Comparison of ENCODE assay signal across 1 cellular context in the genomic region with DNA sequence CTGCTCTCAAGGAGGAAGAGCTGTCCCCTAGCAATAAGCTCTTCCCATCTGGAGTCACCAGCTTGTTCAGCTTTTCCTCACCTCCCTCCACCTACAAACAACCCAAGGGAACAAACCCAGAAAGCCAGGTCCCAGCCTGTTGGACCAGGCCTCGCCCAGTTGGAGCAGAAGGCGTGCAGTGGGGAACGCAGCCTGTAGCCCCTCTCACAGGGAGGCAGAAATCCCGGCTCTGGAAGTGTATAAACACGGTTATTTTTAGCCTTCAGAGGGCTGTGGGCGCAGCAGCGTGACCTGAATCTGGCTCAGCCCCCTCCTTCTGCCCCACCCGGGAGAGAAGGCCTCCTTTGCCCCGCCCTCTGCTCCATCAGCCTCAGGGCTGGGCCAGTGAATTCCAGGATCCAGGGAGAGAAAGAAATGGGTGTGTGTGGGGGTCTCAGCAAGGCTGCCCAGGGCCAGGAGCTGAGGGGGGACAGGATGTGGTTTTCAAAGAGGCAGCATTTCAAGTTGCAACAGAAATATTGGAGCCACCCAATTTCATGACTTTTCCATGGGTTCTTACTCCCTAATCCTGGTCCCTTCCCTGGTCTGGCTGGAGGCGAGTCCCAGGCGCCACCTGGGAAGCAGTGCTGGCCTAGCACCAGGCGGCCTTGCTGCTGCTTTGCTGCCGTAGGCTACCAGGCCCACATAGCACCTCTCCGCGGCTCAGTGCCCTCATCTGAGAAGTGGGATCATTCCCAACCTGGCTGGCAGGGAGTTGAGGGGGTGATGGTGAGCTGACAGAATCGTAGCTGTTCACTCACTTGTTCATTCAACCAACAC.
TF ChIP-seq lines count a peak whose summit lies in the region.

No MANE protein-coding gene starts in this region.

TF ChIP-seq in HepG2, 621 proteins besides CTCF, POLR2A, EP300 and RAD21 (continued from another document):
- TF ChIP-seq, protein P1, sequence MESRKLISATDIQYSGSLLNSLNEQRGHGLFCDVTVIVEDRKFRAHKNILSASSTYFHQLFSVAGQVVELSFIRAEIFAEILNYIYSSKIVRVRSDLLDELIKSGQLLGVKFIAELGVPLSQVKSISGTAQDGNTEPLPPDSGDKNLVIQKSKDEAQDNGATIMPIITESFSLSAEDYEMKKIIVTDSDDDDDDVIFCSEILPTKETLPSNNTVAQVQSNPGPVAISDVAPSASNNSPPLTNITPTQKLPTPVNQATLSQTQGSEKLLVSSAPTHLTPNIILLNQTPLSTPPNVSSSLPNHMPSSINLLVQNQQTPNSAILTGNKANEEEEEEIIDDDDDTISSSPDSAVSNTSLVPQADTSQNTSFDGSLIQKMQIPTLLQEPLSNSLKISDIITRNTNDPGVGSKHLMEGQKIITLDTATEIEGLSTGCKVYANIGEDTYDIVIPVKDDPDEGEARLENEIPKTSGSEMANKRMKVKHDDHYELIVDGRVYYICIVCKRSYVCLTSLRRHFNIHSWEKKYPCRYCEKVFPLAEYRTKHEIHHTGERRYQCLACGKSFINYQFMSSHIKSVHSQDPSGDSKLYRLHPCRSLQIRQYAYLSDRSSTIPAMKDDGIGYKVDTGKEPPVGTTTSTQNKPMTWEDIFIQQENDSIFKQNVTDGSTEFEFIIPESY (CRISPR knock-in tag; IDR thresholded peaks at IDR 0.05) = peak; percentile 90
- TF ChIP-seq ZNF687 (CRISPR knock-in tag; IDR thresholded peaks at IDR 0.05) (peak; percentile 16; the same call in 1 of the 2 replicates), SOX13 (IDR thresholded peaks at IDR 0.05) (no peak), SOX13 (CRISPR knock-in tag; conservative IDR thresholded peaks at IDR 0.05 in 1 of 2, IDR thresholded peaks at IDR 0.05 in 1 of 2) (no peak)
